Comparison of ENCODE assay signal across 18 cellular contexts in the genomic region with DNA sequence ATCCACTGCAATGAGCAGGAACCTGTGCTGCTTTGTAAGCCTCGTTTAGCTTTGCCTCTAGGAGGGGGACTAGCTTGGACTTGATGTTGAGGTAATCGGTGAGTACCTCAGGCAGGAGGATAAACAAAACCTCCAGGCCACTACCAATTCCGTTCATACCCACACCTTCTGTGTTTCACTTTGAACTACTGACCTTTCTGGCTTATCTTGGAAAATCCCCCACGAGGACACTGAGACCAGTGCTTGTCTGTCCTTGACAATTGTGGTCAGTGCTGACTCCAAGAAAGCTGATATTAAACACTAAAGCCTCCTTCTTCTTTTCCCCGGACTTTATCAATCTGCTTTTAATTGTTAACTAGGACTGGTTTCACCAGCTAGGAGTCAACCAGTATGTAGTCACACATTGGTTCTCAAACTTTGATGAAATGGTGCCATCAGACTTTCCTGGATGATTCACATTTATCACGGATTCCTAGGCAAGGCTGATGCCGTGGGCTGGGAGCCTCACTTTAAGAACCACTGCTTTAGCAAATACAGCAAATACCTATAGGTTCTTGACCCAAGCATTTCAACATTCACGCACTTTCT. TPM values are rescaled to one million over a fixed set of nuclear protein-coding genes. Genes with fewer than 3 reads are reported as not detected.
DNase-seq lines count a peak whose midpoint lies in the region; ATAC-seq, FAIRE-seq and TF ChIP-seq lines count a peak whose summit lies in the region.
"Had no signal": no experiment of that assay in that cellular context is flagged by ENCODE, and none has a peak within 500 bp of the region (broad histone marks: within the 10 kb centered on the region; RNA-seq: fewer than 3 reads in every experiment).

No MANE protein-coding gene starts in this region.

- peak overlapping the region; percentile 60 for H3K4me2 ChIP-seq in A549

- H3K4me3 ChIP-seq in A549: no peak overlapping the region
- peak overlapping the region; percentile 5 for H3K4me3 ChIP-seq in bronchial epithelial cell (ENCODE audit: low read depth, low read length)
- H3K4me3 ChIP-seq: heart right ventricle, transverse colon had no signal

- peaks cover 38% of the 10 kb centered on the region for H3K4me1 ChIP-seq in A549

- DNase-seq in A549 (ENCODE audit: low read depth in 1 of 2, low spot score in 1 of 2): peak; percentile 82 to 90
- DNase-seq in HT-29 (ENCODE audit: low spot score): peak; percentile 60
- DNase-seq in bronchial epithelial cell (ENCODE audit: low read depth): peak; percentile 93
- DNase-seq in kidney glomerular epithelial cell (lab: John Stamatoyannopoulos, UW): peak; percentile 79
- no peak for DNase-seq in GM13976 (ENCODE audit: low spot score)
- no peak for DNase-seq in central memory CD4-positive, alpha-beta T cell
- DNase-seq in CD1c-positive myeloid dendritic cell (ENCODE audit: extremely low spot score): no peak
- no peak for DNase-seq in stimulated activated naive CD4-positive, alpha-beta T cell treated with Interleukin-2 at 50 U/mL for 16 hours (lab: John Stamatoyannopoulos, UW)
- DNase-seq: activated CD4-positive, alpha-beta T cell treated with anti-CD3 and anti-CD28 coated beads for 48 hours; activated naive CD4-positive, alpha-beta T cell treated with anti-CD3 and anti-CD28 coated beads, Interleukin-2, amount 10 ng/mL, durations not matched to agents 7 days and 5 days; heart right ventricle; natural killer cell; NCI-H1930; NCI-H69; stimulated activated CD8-positive, alpha-beta memory T cell treated with anti-CD3 and anti-CD28 coated beads, Interleukin-4, amount 100 ng/mL, for 48 hours; transverse colon had no signal

- peak overlapping the region; percentile 71 to 86 for H3K27ac ChIP-seq in A549
- H3K27ac ChIP-seq: heart right ventricle, transverse colon had no signal

- CTCF ChIA-PET in A549 (lab: Yijun Ruan, JAX): interaction anchor here (0.9 to 1.6 kb wide), 3 partner anchors 11 to 42 kb away, joined by 4 to 7 read pairs (median 5); no protein-coding TSS in a partner anchor

- ATAC-seq in A549: peak; percentile 86 to 91
- ATAC-seq: heart right ventricle, natural killer cell had no signal

- 3% methylated on average over 8 of the region's 8 CpGs for WGBS in A549 (ENCODE audit: missing lambda C conversion rate)

- TF ChIP-seq POLR2A in A549 (IDR thresholded peaks at IDR 0.05; ENCODE audit: low read length): no peak

- no peaks in the 10 kb centered on the region for H3K36me3 ChIP-seq in bronchial epithelial cell (ENCODE audit: control insufficient read depth, insufficient read depth, low read length)
- H3K36me3 ChIP-seq: heart right ventricle, transverse colon had no signal

- POLR2A ChIA-PET in A549 (lab: Yijun Ruan, JAX): interaction anchor here (1.0 to 1.1 kb wide), 3 partner anchors 17 to 53 kb away, joined by 3 to 4 read pairs (median 3); a partner anchor contains a TSS

- peaks cover 19% of the 10 kb centered on the region for H3K9me3 ChIP-seq in A549
- H3K9me3 ChIP-seq: heart right ventricle, transverse colon had no signal

- TF ChIP-seq CTCF in A549 (IDR thresholded peaks at IDR 0.05): no peak
- no peak for TF ChIP-seq CTCF in bronchial epithelial cell (IDR thresholded peaks at IDR 0.05; ENCODE audit: insufficient read depth, low read length, severe bottlenecking)
- no peak for TF ChIP-seq CTCF in GM13976 (IDR thresholded peaks at IDR 0.05; ENCODE audit: borderline replicate concordance, control extremely low read depth, extremely low read depth, insufficient read depth, missing control alignments)

- TF ChIP-seq RAD21 in A549 (conservative IDR thresholded peaks at IDR 0.05 in 1 of 2, IDR thresholded peaks at IDR 0.05 in 1 of 2): 0 out of 5 replicates have a peak, but pooled peaks of 1 of the 2 experiments have one; percentile 19

- peak; percentile 77 for FAIRE-seq in A549 (lab: Jason Lieb, UNC)
- FAIRE-seq in bronchial epithelial cell (lab: Jason Lieb, UNC): no peak
- FAIRE-seq: D721Med had no signal

- H3K27me3 ChIP-seq in bronchial epithelial cell (ENCODE audit: control insufficient read depth, insufficient read depth, low read length): no peaks in the 10 kb centered on the region
- H3K27me3 ChIP-seq: heart right ventricle, transverse colon had no signal

- peak in 1 of 2 experiments; percentile 88; a peak in 3 of 5 replicates for TF ChIP-seq EP300 in A549 (IDR thresholded peaks at IDR 0.05)

- in situ Hi-C loops in GM13976 (cut with MboI; ENCODE audit: low sequenced_read_pairs, unreplicated experiment): no loop called here

TF ChIP-seq in A549, 52 proteins besides CTCF, POLR2A, EP300 and RAD21:
- TF ChIP-seq, protein P1, sequence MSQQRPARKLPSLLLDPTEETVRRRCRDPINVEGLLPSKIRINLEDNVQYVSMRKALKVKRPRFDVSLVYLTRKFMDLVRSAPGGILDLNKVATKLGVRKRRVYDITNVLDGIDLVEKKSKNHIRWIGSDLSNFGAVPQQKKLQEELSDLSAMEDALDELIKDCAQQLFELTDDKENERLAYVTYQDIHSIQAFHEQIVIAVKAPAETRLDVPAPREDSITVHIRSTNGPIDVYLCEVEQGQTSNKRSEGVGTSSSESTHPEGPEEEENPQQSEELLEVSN (IDR thresholded peaks at IDR 0.05; ENCODE audit: borderline replicate concordance, low read depth): no peak
- TF ChIP-seq SMC3 (IDR thresholded peaks at IDR 0.05): peak; percentile 42; the same call in 2 of the 3 replicates
- TF ChIP-seq SREBF2 (IDR thresholded peaks at IDR 0.05): no peak
- TF ChIP-seq, protein P2, sequence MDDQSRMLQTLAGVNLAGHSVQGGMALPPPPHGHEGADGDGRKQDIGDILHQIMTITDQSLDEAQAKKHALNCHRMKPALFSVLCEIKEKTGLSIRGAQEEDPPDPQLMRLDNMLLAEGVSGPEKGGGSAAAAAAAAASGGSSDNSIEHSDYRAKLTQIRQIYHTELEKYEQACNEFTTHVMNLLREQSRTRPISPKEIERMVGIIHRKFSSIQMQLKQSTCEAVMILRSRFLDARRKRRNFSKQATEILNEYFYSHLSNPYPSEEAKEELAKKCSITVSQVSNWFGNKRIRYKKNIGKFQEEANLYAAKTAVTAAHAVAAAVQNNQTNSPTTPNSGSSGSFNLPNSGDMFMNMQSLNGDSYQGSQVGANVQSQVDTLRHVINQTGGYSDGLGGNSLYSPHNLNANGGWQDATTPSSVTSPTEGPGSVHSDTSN (IDR thresholded peaks at IDR 0.05): 0 out of 2 replicates have a peak, but pooled peaks have one; percentile 28
- TF ChIP-seq ESRRA (IDR thresholded peaks at IDR 0.05; ENCODE audit: borderline replicate concordance, low read length): 0 out of 2 replicates have a peak, but pooled peaks have one; percentile 17
- no peak for TF ChIP-seq TFCP2L1 (CRISPR knock-in tag; IDR thresholded peaks at IDR 0.05)
- no peak for TF ChIP-seq HOXA7 (CRISPR knock-in tag; IDR thresholded peaks at IDR 0.05)
- TF ChIP-seq CEBPB (IDR thresholded peaks at IDR 0.05): peak; percentile 3 to 85; a peak in 2 of 4 replicates
- TF ChIP-seq JUN (IDR thresholded peaks at IDR 0.05): peak in 1 of 2 experiments; percentile 71; a peak in 3 of 5 replicates
- no peak for TF ChIP-seq FOXS1 (CRISPR knock-in tag; IDR thresholded peaks at IDR 0.05)
- peak; percentile 75 for TF ChIP-seq JUNB (IDR thresholded peaks at IDR 0.05)
- TF ChIP-seq, protein P3, sequence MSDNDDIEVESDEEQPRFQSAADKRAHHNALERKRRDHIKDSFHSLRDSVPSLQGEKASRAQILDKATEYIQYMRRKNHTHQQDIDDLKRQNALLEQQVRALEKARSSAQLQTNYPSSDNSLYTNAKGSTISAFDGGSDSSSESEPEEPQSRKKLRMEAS (IDR thresholded peaks at IDR 0.05): 0 out of 2 replicates have a peak, but pooled peaks have one; percentile 48
- TF ChIP-seq, protein P4, sequence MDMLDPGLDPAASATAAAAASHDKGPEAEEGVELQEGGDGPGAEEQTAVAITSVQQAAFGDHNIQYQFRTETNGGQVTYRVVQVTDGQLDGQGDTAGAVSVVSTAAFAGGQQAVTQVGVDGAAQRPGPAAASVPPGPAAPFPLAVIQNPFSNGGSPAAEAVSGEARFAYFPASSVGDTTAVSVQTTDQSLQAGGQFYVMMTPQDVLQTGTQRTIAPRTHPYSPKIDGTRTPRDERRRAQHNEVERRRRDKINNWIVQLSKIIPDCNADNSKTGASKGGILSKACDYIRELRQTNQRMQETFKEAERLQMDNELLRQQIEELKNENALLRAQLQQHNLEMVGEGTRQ (IDR thresholded peaks at IDR 0.05): no peak
- 0 out of 2 replicates have a peak, but pooled peaks have one; percentile 30 for TF ChIP-seq HOXB5 (CRISPR knock-in tag; IDR thresholded peaks at IDR 0.05)
- TF ChIP-seq GATA3 (IDR thresholded peaks at IDR 0.05; ENCODE audit: borderline replicate concordance): peak; percentile 87; the same call in 1 of the 2 replicates
- no peak for TF ChIP-seq RFX5 (IDR thresholded peaks at IDR 0.05)
- TF ChIP-seq PHF8 (IDR thresholded peaks at IDR 0.05; ENCODE audit: borderline replicate concordance, low read depth): no peak
- TF ChIP-seq FOSL2 (IDR thresholded peaks at IDR 0.05): peak; percentile 41
- peak; percentile 82 for TF ChIP-seq FOSL2 (CRISPR knock-in tag; IDR thresholded peaks at IDR 0.05)
- peak; percentile 71; the same call in 1 of the 2 replicates for TF ChIP-seq RARB (CRISPR knock-in tag; IDR thresholded peaks at IDR 0.05)
- TF ChIP-seq MAFK (IDR thresholded peaks at IDR 0.05; ENCODE audit: partially characterized antibody): peak; percentile 20

RNA-seq across cellular contexts. Expression of a gene that starts 52.7 kb away (rescaled TPM):
- polyA plus RNA-seq in A549 (2011; rRNA removed): 65.8 and 67.6 TPM in 2 replicates
- polyA plus RNA-seq in A549 (2012; cell fraction: cytosol; rRNA removed): 7.8 and 9.4 TPM in 2 replicates
- polyA plus RNA-seq in A549 (2012; cell fraction: nucleus; rRNA removed): 9.4 and 13.3 TPM in 2 replicates
- 29.7 to 40.6 TPM (median 34.0 TPM) in 3 replicates for polyA plus RNA-seq in A549 (2017; fragmentation: RNase III; extraction: RNeasy Plus Mini Kit Qiagen cat#74134 plus additional on column Dnase treatment)
- polyA minus RNA-seq in A549 (2011; rRNA and poly(A)+ RNA removed): 33.4 and 43.9 TPM in 2 replicates
- 2.3 and 2.5 TPM in 2 replicates for total RNA-seq in HT-29 (2014; rRNA removed; shearing (Covaris generic))
- 5.1 and 6.1 TPM in 2 replicates for total RNA-seq in bronchial epithelial cell
- total RNA-seq: T-helper 2 cell treated with Interferon-gamma antibody and Interleukin-4, amounts not matched to agents 100 ng/mL and 5 ng/mL, for 36 hours had no signal

Comparison
In these comparisons a context has a peak if more than half of its experiments do, and no peak if none do; other contexts are left out.
1. DNase-seq: peak in A549 (2 of 2), HT-29 (single experiment), bronchial epithelial cell (single experiment) and kidney glomerular epithelial cell (single experiment); none in GM13976 (single experiment), central memory CD4-positive, alpha-beta T cell (single experiment), CD1c-positive myeloid dendritic cell (single experiment) and stimulated activated naive CD4-positive, alpha-beta T cell treated with Interleukin-2 at 50 U/mL for 16 hours (single experiment).